In genomic region chr4:41424541-41424940, GRCh38 we compare ENCODE assay signal across 21 cellular contexts.
"Had no signal": no experiment of that assay in that cellular context is flagged by ENCODE, and none has a peak within 500 bp of the region (broad histone marks: within the 10 kb centered on the region; RNA-seq: fewer than 3 reads in every experiment).

No MANE protein-coding gene starts in this region.

- H3K9me3 ChIP-seq: gastroesophageal sphincter, thyroid gland had no signal

- H3K4me3 ChIP-seq: gastroesophageal sphincter, neural progenitor cell, thyroid gland had no signal

- H3K36me3 ChIP-seq: gastroesophageal sphincter, neural progenitor cell, thyroid gland had no signal

- ATAC-seq: activated CD4-positive, CD25-positive, alpha-beta regulatory T cell treated with anti-CD3 and anti-CD28 coated beads, Interleukin-2, amount 50 U/mL, for 24 hours; activated naive CD8-positive, alpha-beta T cell treated with anti-CD3 and anti-CD28 coated beads, Interleukin-2, amount 50 U/mL, for 24 hours; activated T-cell treated with anti-CD3 and anti-CD28 coated beads, Interleukin-2, amount 50 U/mL, for 72 hours; gastroesophageal sphincter; left cardiac atrium; naive thymus-derived CD8-positive, alpha-beta T cell; stimulated activated naive B cell treated with anti-CD40 and anti-IgM and Interleukin-4, amounts not matched to agents 10 μg/mL and 1 μg/mL and 100 μg/mL, for 72 hours; T-helper 17 cell had no signal

- DNase-seq: activated CD4-positive, alpha-beta memory T cell treated with anti-CD3 and anti-CD28 coated beads, Interleukin-2, amount 10 ng/mL, durations not matched to agents 7 days and 5 days; activated CD4-positive, alpha-beta T cell treated with anti-CD3 and anti-CD28 coated beads, Interleukin-2, amount 10 ng/mL, durations not matched to agents 24 days and 14 days; activated effector memory CD4-positive, alpha-beta T cell treated with anti-CD3 and anti-CD28 coated beads, Interleukin-2, amount 50 U/mL, for 16 hours; activated naive CD4-positive, alpha-beta T cell treated with anti-CD3 and anti-CD28 coated beads, Interleukin-2, amount 50 U/mL, for 16 hours; activated naive CD8-positive, alpha-beta T cell treated with anti-CD3 and anti-CD28 coated beads, Interleukin-2, amount 50 U/mL, for 24 hours; activated T-cell treated with anti-CD3 and anti-CD28 coated beads, Interleukin-2, amount 50 U/mL, for 72 hours; effector memory CD4-positive, alpha-beta T cell; head of caudate nucleus; islet precursor cell; left cardiac atrium; naive thymus-derived CD8-positive, alpha-beta T cell; retina; stimulated activated CD4-positive, alpha-beta T cell treated with anti-CD3 and anti-CD28 coated beads, Interleukin-2, amount 100 ng/mL, for 48 hours; stimulated activated CD8-positive, alpha-beta memory T cell treated with anti-CD3 and anti-CD28 coated beads, Interleukin-4, amount 100 ng/mL, for 48 hours; stimulated activated naive B cell treated with anti-CD40 and anti-IgM and Interleukin-4, amounts not matched to agents 10 μg/mL and 1 μg/mL and 100 μg/mL, for 72 hours; SW 1271; T-helper 17 cell; thyroid gland had no signal

- H3K27ac ChIP-seq: neural progenitor cell had no signal

- H3K27me3 ChIP-seq: gastroesophageal sphincter, neural progenitor cell, thyroid gland had no signal
